8 cellular contexts compared by ENCODE assay signal in genomic region chrX:47523297-47523696, GRCh38. TPM values are rescaled to one million over a fixed set of nuclear protein-coding genes. Genes with fewer than 3 reads are reported as not detected.
DNase-seq lines count a peak whose midpoint lies in the region; ATAC-seq, FAIRE-seq and TF ChIP-seq lines count a peak whose summit lies in the region.

No MANE protein-coding gene starts in this region.

- peak overlapping the region; percentile 49 for H3K4me3 ChIP-seq in fibroblast of mammary gland (ENCODE audit: control insufficient read depth, low read depth, low read length)

- no peak for TF ChIP-seq EP300 in Ishikawa (IDR thresholded peaks at IDR 0.05; ENCODE audit: borderline replicate concordance)

- no peaks in the 10 kb centered on the region for H3K9me3 Mint-ChIP-seq in natural killer cell

- no peaks in the 10 kb centered on the region for H3K4me1 Mint-ChIP-seq in natural killer cell

- TF ChIP-seq RAD21 in Ishikawa (IDR thresholded peaks at IDR 0.05; ENCODE audit: low read depth): peak; percentile 76

- peak; percentile 80 for ATAC-seq in GM21367 (IDR thresholded peaks at IDR 0.05; ENCODE audit: unreplicated experiment)
- ATAC-seq in natural killer cell: peak; percentile 96 to 99 (median 98)

- peak; percentile 78 for DNase-seq in COLO668 (lab: John Stamatoyannopoulos, UW; ENCODE audit: unreplicated experiment)
- DNase-seq in RCC 7860 (ENCODE audit: low spot score): peak; percentile 64
- peak; percentile 52 to 64 for DNase-seq in activated T-helper 1 cell treated with anti-CD3 and anti-CD28 coated beads, Interleukin-2, amount 50 U/mL, for 16 hours (ENCODE audit: low read depth in 1 of 2, low spot score in 1 of 2)
- DNase-seq in fibroblast of mammary gland (ENCODE audit: low read depth): peak; percentile 58
- peak; percentile 76 for DNase-seq in natural killer cell
- DNase-seq in stimulated activated naive CD4-positive, alpha-beta T cell (lab: John Stamatoyannopoulos, UW): peak; percentile 13 to 74 (median 66)

- intact Hi-C loops in natural killer cell (cut with micrococcal nuclease): loop anchor here (1.0 to 10.0 kb wide), 2 partner anchors 138 to 330 kb away; partner anchors contain the start of gene UBA1

- H3K27ac Mint-ChIP-seq in natural killer cell: peak overlapping the region in 1 of 2 donors; percentile 51

- peak overlapping the region; percentile 74 for H3K4me3 Mint-ChIP-seq in natural killer cell

- peak; percentile 25 for FAIRE-seq in RCC 7860 (lab: Jason Lieb, UNC)

- no peaks in the 10 kb centered on the region for H3K27me3 Mint-ChIP-seq in natural killer cell (ENCODE audit: low read depth in 2 of 2)

- H3K36me3 Mint-ChIP-seq in natural killer cell: no peaks in the 10 kb centered on the region

- TF ChIP-seq CTCF in fibroblast of mammary gland (conservative IDR thresholded peaks at IDR 0.05; ENCODE audit: control insufficient read depth, insufficient read depth, low read depth, low read length) (peak; percentile 53), natural killer cell (IDR thresholded peaks at IDR 0.05) (peak; percentile 74)

TF ChIP-seq in Ishikawa, 13 proteins besides CTCF, POLR2A, EP300 and RAD21:
- TF ChIP-seq YY1 (IDR thresholded peaks at IDR 0.05; ENCODE audit: low read depth) (no peak), TCF12 (IDR thresholded peaks at IDR 0.05; ENCODE audit: low read depth) (no peak), EGR1 (IDR thresholded peaks at IDR 0.05) (no peak), MAX (IDR thresholded peaks at IDR 0.05) (peak; percentile 40; the same call in 1 of the 2 replicates)

RNA-seq across cellular contexts. Expression of gene ARAF, which starts 37.7 kb away (rescaled TPM):
- total RNA-seq in natural killer cell: 100 to 1,000 TPM; 162 to 173 (median 169) TPM

RNA-seq across cellular contexts. Expression of gene ZNF41, which starts 40.3 kb away (rescaled TPM):
- 10 to 100 TPM in 1 of 3 donors, 1 to 10 TPM in 2; 7.9 to 11.8 (median 10.0) TPM for total RNA-seq in natural killer cell

RNA-seq across cellular contexts. Expression of gene TIMP1, which starts 58.9 kb away (rescaled TPM):
- total RNA-seq in natural killer cell: 10 to 100 TPM; 50.9 to 71.3 (median 68.6) TPM

Comparison
In these comparisons a context has a peak if more than half of its experiments do, and no peak if none do; other contexts are left out.
1. Peak in every context shown above with its lines: DNase-seq, ATAC-seq and H3K4me3 ChIP-seq.